ENCODE assay signal across 8 cellular contexts in genomic region chrX:24464836-24465523, GRCh38. TPM values are rescaled to one million over a fixed set of nuclear protein-coding genes. Genes with fewer than 3 reads are reported as not detected.
DNase-seq lines count a peak whose midpoint lies in the region; ATAC-seq and TF ChIP-seq lines count a peak whose summit lies in the region.

Gene PDK3 (plus strand): TSS chrX:24465286. CDS start chrX:24465456, 170 bp downstream.

- peaks cover 38% of the 10 kb centered on the region for H3K4me1 Mint-ChIP-seq in activated T-cell treated with anti-CD3 and anti-CD28 coated beads, Interleukin-2, amount 50 U/mL, for 24 hours (ENCODE audit: low read depth)

- H3K4me3 Mint-ChIP-seq in activated T-cell treated with anti-CD3 and anti-CD28 coated beads, Interleukin-2, amount 50 U/mL, for 24 hours = peak within 1 kb of the TSS; percentile 81

- H3K27ac Mint-ChIP-seq in activated T-cell treated with anti-CD3 and anti-CD28 coated beads, Interleukin-2, amount 50 U/mL, for 24 hours = peak within 1 kb of the TSS; percentile 91

- peaks cover 2% of the 10 kb centered on the region for H3K36me3 Mint-ChIP-seq in activated T-cell treated with anti-CD3 and anti-CD28 coated beads, Interleukin-2, amount 50 U/mL, for 24 hours (ENCODE audit: low read depth)

- peak; percentile 93 for ATAC-seq in GM21723 (IDR thresholded peaks at IDR 0.05; ENCODE audit: unreplicated experiment)
- ATAC-seq in esophagus mucosa = peak; percentile 99

- in situ Hi-C loops in KBM-7 (cut with MboI; ENCODE audit: low pct_unique_long_range_greater_than_20kb, low sequenced_read_pairs) = no loop called here

- no peaks in the 10 kb centered on the region for H3K27me3 Mint-ChIP-seq in activated T-cell treated with anti-CD3 and anti-CD28 coated beads, Interleukin-2, amount 50 U/mL, for 24 hours

- DNase-seq in DMS53 (lab: John Stamatoyannopoulos, UW) (peak; percentile 96), KBM-7 (peak; percentile 98), myocyte (ENCODE audit: low read depth) (peak; percentile 67)
- DNase-seq in activated T-cell treated with anti-CD3 and anti-CD28 coated beads, Interleukin-2, amount 50 U/mL, for 24 hours = peak; percentile 87
- peak; percentile 69 to 82 for DNase-seq in stimulated activated CD8-positive, alpha-beta memory T cell treated with anti-CD3 and anti-CD28 coated beads, Interleukin-7, amount 100 ng/mL, for 4 hours (ENCODE audit: low read depth in 2 of 2)

- H3K9me3 Mint-ChIP-seq in activated T-cell treated with anti-CD3 and anti-CD28 coated beads, Interleukin-2, amount 50 U/mL, for 24 hours = no peaks in the 10 kb centered on the region

TF ChIP-seq in PFSK-1, 5 proteins besides CTCF, POLR2A, EP300 and RAD21:
- TF ChIP-seq POLR2AphosphoS5 (IDR thresholded peaks at IDR 0.05; ENCODE audit: low read depth, low read length) (peak; percentile 52; the same call in 1 of the 2 replicates), FOXP2 (optimal IDR thresholded peaks at IDR 0.05; ENCODE audit: borderline replicate concordance, extremely low read depth, extremely low read length, insufficient read depth) (peak; percentile 49), REST (IDR thresholded peaks at IDR 0.05; ENCODE audit: insufficient read depth in 1 of 2, low read depth in 2 of 2, low read length in 2 of 2) (0 out of 4 replicates have a peak, but pooled peaks of 1 of the 2 experiments have one; percentile 28), SIN3A (IDR thresholded peaks at IDR 0.05; ENCODE audit: borderline replicate concordance, insufficient read depth, low read length) (no peak), TAF1 (IDR thresholded peaks at IDR 0.05; ENCODE audit: borderline replicate concordance, insufficient read depth, low read length) (no peak)

RNA-seq across cellular contexts. Expression of gene PDK3, which starts in this region (rescaled TPM):
- polyA plus RNA-seq in PFSK-1 (2012; ENCODE audit: insufficient read length, low read depth) = 0.30 TPM
- 6.8 TPM for total RNA-seq in esophagus mucosa
- total RNA-seq in myocyte = 0.52 and 5.1 TPM in 2 replicates
- 0.83 TPM for polyA plus RNA-seq in myocyte (2012)

Comparison
In these comparisons a context has a peak if more than half of its experiments do, and no peak if none do; other contexts are left out.
1. Peak in every context shown above with its lines: DNase-seq and ATAC-seq.